In the genomic region with DNA sequence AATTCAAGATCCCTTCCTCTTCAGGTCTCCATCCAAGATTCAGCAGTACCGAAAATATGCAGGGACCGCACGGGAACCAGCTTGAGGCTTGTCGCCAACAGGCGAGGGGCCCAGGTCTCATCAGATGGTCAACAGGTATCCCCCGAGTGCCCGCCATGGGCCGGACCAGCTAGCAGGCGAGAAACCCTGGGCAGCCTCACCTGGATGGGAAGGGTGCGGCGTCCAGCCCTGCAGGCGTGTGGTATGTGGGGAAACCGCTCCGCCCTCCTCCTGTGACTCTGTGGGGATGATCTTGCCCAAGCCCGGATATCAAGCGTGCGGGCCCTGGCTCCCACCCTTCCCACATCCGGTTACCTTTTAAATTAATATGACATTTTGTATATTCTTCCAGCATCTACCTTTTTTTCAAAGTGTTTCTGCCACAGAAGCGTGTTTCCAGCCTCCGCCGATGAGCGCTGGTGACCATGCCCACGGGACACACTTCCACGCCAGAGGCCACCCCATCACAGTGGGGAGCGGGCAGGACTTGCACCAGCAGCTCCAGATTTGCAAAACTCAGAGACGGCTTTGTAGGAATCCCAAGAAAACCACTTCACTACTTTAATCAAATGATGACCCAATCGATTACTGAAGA, we compare ENCODE assay signal across 22 cellular contexts.
"Had no signal": no experiment of that assay in that cellular context is flagged by ENCODE, and none has a peak within 500 bp of the region (broad histone marks: within the 10 kb centered on the region; RNA-seq: fewer than 3 reads in every experiment).

No MANE protein-coding gene starts in this region.

- H3K9me3 ChIP-seq: body of pancreas, heart left ventricle, prostate gland, sigmoid colon, spleen, stomach, thoracic aorta had no signal

- H3K27ac Mint-ChIP-seq: activated CD8-positive, alpha-beta T cell treated with anti-CD3 and anti-CD28 coated beads for 36 hours; activated naive CD8-positive, alpha-beta T cell; activated T-cell treated with anti-CD3 and anti-CD28 coated beads, Interleukin-2, amount 50 U/mL, for 72 hours had no signal

- DNase-seq: activated CD4-positive, alpha-beta T cell treated with anti-CD3 and anti-CD28 coated beads for 4 hours; activated CD8-positive, alpha-beta T cell treated with anti-CD3 and anti-CD28 coated beads for 36 hours; activated gamma-delta T cell treated with Interleukin-2 at 50 U/mL for 16 hours; activated T-cell treated with anti-CD3 and anti-CD28 coated beads, Interleukin-2, amount 50 U/mL, for 72 hours; amniotic stem cell; body of pancreas; central memory CD4-positive, alpha-beta T cell; cortex of kidney; effector memory CD4-positive, alpha-beta T cell; foreskin keratinocyte; immature natural killer cell; left colon; mammary epithelial cell; occipital lobe; sigmoid colon; spleen; stomach had no signal

- H3K4me3 Mint-ChIP-seq: activated CD8-positive, alpha-beta T cell treated with anti-CD3 and anti-CD28 coated beads for 36 hours; activated naive CD8-positive, alpha-beta T cell; activated T-cell treated with anti-CD3 and anti-CD28 coated beads, Interleukin-2, amount 50 U/mL, for 72 hours; immature natural killer cell; naive thymus-derived CD8-positive, alpha-beta T cell had no signal

- H3K27me3 Mint-ChIP-seq: activated CD8-positive, alpha-beta T cell treated with anti-CD3 and anti-CD28 coated beads for 36 hours; activated naive CD8-positive, alpha-beta T cell; naive thymus-derived CD8-positive, alpha-beta T cell had no signal

- H3K27ac ChIP-seq: body of pancreas, foreskin keratinocyte, prostate gland, thoracic aorta had no signal

- H3K36me3 ChIP-seq: prostate gland, thoracic aorta had no signal

- H3K9me3 Mint-ChIP-seq: activated CD8-positive, alpha-beta T cell treated with anti-CD3 and anti-CD28 coated beads for 36 hours; activated T-cell treated with anti-CD3 and anti-CD28 coated beads, Interleukin-2, amount 50 U/mL, for 72 hours; immature natural killer cell; naive thymus-derived CD8-positive, alpha-beta T cell had no signal

- H3K4me3 ChIP-seq: body of pancreas, heart left ventricle, prostate gland, sigmoid colon, spleen, stomach, thoracic aorta had no signal

- H3K27me3 ChIP-seq: body of pancreas, foreskin keratinocyte, heart left ventricle, sigmoid colon, spleen, stomach had no signal

- ATAC-seq: activated CD8-positive, alpha-beta T cell treated with anti-CD3 and anti-CD28 coated beads for 36 hours; activated T-cell treated with anti-CD3 and anti-CD28 coated beads, Interleukin-2, amount 50 U/mL, for 72 hours; body of pancreas; foreskin keratinocyte; heart left ventricle; left colon; naive thymus-derived CD8-positive, alpha-beta T cell had no signal
